ENCODE assay signal across 18 cellular contexts in the genomic region with DNA sequence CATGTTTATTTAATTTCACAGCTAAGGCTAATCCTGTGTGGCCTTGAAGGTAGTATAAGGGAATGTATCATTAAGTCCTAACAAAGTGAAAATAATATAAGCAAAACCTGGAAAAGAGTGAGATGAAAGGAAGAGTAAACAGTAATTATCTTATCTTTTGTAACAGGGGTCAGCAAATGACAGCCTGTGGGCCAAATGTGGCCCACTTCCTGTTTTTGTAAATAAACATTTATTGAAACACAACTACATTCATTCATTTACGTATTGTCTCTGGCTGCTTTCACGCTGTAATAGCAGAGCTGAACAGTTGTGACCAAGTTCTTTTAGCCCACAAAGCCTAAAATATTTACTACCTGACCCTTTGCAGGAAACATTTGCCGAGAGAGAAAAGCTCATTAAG.
"Had no signal": no experiment of that assay in that cellular context is flagged by ENCODE, and none has a peak within 500 bp of the region (broad histone marks: within the 10 kb centered on the region; RNA-seq: fewer than 3 reads in every experiment).

No MANE protein-coding gene starts in this region.

- FAIRE-seq: small intestine had no signal

- ATAC-seq: activated CD8-positive, alpha-beta T cell treated with anti-CD3 and anti-CD28 coated beads for 36 hours; activated naive CD4-positive, alpha-beta T cell treated with anti-CD3 and anti-CD28 coated beads, Interleukin-2, amount 50 U/mL, for 72 hours; activated T-cell treated with anti-CD3 and anti-CD28 coated beads, Interleukin-2, amount 50 U/mL, for 4 hours; left cardiac atrium; lower lobe of right lung; right cardiac atrium; stimulated activated naive CD8-positive, alpha-beta T cell treated with anti-CD3 and anti-CD28 coated beads, Interleukin-15, Interleukin-2, amounts not matched to agents 100 U/mL and 50 U/mL, for 24 hours; WTC11 had no signal

- H3K27me3 ChIP-seq: cardiac muscle cell, suprapubic skin, upper lobe of left lung had no signal

- DNase-seq: activated CD4-positive, alpha-beta T cell treated with anti-CD3 and anti-CD28 coated beads for 48 hours; activated CD8-positive, alpha-beta T cell treated with anti-CD3 and anti-CD28 coated beads for 36 hours; activated effector memory CD4-positive, alpha-beta T cell treated with Interleukin-2 at 50 U/mL for 16 hours; activated T-cell treated with anti-CD3 and anti-CD28 coated beads, Interleukin-2, amount 50 U/mL, for 4 hours; dorsolateral prefrontal cortex; endodermal cell; left cardiac atrium; lower lobe of right lung; right cardiac atrium; small intestine; stimulated activated CD4-positive, alpha-beta T cell treated with anti-CD3 and anti-CD28 coated beads, Interleukin-4, amount 100 ng/mL, for 24 hours; stimulated activated naive CD8-positive, alpha-beta T cell treated with anti-CD3 and anti-CD28 coated beads, Interleukin-15, Interleukin-2, amounts not matched to agents 100 U/mL and 50 U/mL, for 24 hours; upper lobe of left lung had no signal

- H3K27ac ChIP-seq: cardiac muscle cell, dorsolateral prefrontal cortex, lower lobe of right lung, prostate gland, suprapubic skin, upper lobe of left lung had no signal

- H3K4me3 ChIP-seq: cardiac muscle cell, lower lobe of right lung, prostate gland, suprapubic skin, upper lobe of left lung had no signal

- H3K4me1 ChIP-seq: prostate gland had no signal

- H3K9me3 ChIP-seq: lower lobe of right lung, prostate gland, suprapubic skin, upper lobe of left lung had no signal

- H3K36me3 ChIP-seq: cardiac muscle cell, lower lobe of right lung, prostate gland, suprapubic skin, upper lobe of left lung had no signal
